Comparison of ENCODE assay signal across 2 cellular contexts in the genomic region with DNA sequence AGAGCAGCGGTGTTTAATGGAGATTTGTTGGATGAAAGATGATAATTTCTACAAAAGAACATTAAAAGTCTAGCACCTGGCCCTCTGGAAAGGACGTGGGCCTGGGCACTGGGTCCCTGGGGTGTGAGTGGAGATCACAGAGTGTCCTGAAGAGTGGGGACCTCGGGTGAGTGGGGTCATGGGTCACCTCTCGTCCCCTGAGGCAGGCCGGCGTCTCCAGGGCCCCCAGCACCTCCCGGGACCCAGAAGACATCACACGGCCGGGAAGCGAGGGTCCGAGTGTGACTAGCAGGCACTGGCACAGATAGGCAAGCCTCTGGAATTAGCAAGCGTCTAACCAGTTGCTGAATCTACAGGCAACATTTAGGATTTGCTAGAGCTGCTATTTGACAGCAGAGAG.
TF ChIP-seq lines count a peak whose summit lies in the region.

No MANE protein-coding gene starts in this region.

TF ChIP-seq in liver, 16 proteins besides CTCF, POLR2A, EP300 and RAD21 (continued from another document):
- TF ChIP-seq, protein P1, sequence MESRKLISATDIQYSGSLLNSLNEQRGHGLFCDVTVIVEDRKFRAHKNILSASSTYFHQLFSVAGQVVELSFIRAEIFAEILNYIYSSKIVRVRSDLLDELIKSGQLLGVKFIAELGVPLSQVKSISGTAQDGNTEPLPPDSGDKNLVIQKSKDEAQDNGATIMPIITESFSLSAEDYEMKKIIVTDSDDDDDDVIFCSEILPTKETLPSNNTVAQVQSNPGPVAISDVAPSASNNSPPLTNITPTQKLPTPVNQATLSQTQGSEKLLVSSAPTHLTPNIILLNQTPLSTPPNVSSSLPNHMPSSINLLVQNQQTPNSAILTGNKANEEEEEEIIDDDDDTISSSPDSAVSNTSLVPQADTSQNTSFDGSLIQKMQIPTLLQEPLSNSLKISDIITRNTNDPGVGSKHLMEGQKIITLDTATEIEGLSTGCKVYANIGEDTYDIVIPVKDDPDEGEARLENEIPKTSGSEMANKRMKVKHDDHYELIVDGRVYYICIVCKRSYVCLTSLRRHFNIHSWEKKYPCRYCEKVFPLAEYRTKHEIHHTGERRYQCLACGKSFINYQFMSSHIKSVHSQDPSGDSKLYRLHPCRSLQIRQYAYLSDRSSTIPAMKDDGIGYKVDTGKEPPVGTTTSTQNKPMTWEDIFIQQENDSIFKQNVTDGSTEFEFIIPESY (IDR thresholded peaks at IDR 0.05), result no peak
- TF ChIP-seq, protein P2, sequence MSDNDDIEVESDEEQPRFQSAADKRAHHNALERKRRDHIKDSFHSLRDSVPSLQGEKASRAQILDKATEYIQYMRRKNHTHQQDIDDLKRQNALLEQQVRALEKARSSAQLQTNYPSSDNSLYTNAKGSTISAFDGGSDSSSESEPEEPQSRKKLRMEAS (IDR thresholded peaks at IDR 0.05), result no peak
- TF ChIP-seq NR2F2 (IDR thresholded peaks at IDR 0.05), result no peak
- TF ChIP-seq TAF1 (conservative IDR thresholded peaks at IDR 0.05), result no peak
- TF ChIP-seq, protein P3, sequence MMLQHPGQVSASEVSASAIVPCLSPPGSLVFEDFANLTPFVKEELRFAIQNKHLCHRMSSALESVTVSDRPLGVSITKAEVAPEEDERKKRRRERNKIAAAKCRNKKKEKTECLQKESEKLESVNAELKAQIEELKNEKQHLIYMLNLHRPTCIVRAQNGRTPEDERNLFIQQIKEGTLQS (IDR thresholded peaks at IDR 0.05), result no peak
- no peak for TF ChIP-seq GABPA (IDR thresholded peaks at IDR 0.05 in 1 of 2, conservative IDR thresholded peaks at IDR 0.05 in 1 of 2)
- TF ChIP-seq RXRA (IDR thresholded peaks at IDR 0.05), result no peak
- no peak for TF ChIP-seq FOXA1 (IDR thresholded peaks at IDR 0.05)
- no peak for TF ChIP-seq FOXA2 (IDR thresholded peaks at IDR 0.05)
- TF ChIP-seq HNF4A (conservative IDR thresholded peaks at IDR 0.05), result no peak
- no peak for TF ChIP-seq HNF4G (IDR thresholded peaks at IDR 0.05)

TF ChIP-seq in HepG2, 621 proteins besides CTCF, POLR2A, EP300 and RAD21 (continued from another document):
- TF ChIP-seq, protein P4, sequence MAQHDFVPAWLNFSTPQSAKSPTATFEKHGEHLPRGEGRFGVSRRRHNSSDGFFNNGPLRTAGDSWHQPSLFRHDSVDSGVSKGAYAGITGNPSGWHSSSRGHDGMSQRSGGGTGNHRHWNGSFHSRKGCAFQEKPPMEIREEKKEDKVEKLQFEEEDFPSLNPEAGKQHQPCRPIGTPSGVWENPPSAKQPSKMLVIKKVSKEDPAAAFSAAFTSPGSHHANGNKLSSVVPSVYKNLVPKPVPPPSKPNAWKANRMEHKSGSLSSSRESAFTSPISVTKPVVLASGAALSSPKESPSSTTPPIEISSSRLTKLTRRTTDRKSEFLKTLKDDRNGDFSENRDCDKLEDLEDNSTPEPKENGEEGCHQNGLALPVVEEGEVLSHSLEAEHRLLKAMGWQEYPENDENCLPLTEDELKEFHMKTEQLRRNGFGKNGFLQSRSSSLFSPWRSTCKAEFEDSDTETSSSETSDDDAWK (CRISPR knock-in tag; IDR thresholded peaks at IDR 0.05), result no peak
- no peak for TF ChIP-seq ZNF562 (CRISPR knock-in tag; IDR thresholded peaks at IDR 0.05; ENCODE audit: borderline replicate concordance)
- TF ChIP-seq, protein P5, sequence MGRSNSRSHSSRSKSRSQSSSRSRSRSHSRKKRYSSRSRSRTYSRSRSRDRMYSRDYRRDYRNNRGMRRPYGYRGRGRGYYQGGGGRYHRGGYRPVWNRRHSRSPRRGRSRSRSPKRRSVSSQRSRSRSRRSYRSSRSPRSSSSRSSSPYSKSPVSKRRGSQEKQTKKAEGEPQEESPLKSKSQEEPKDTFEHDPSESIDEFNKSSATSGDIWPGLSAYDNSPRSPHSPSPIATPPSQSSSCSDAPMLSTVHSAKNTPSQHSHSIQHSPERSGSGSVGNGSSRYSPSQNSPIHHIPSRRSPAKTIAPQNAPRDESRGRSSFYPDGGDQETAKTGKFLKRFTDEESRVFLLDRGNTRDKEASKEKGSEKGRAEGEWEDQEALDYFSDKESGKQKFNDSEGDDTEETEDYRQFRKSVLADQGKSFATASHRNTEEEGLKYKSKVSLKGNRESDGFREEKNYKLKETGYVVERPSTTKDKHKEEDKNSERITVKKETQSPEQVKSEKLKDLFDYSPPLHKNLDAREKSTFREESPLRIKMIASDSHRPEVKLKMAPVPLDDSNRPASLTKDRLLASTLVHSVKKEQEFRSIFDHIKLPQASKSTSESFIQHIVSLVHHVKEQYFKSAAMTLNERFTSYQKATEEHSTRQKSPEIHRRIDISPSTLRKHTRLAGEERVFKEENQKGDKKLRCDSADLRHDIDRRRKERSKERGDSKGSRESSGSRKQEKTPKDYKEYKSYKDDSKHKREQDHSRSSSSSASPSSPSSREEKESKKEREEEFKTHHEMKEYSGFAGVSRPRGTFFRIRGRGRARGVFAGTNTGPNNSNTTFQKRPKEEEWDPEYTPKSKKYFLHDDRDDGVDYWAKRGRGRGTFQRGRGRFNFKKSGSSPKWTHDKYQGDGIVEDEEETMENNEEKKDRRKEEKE (IDR thresholded peaks at IDR 0.05), result no peak
- TF ChIP-seq, protein P6, sequence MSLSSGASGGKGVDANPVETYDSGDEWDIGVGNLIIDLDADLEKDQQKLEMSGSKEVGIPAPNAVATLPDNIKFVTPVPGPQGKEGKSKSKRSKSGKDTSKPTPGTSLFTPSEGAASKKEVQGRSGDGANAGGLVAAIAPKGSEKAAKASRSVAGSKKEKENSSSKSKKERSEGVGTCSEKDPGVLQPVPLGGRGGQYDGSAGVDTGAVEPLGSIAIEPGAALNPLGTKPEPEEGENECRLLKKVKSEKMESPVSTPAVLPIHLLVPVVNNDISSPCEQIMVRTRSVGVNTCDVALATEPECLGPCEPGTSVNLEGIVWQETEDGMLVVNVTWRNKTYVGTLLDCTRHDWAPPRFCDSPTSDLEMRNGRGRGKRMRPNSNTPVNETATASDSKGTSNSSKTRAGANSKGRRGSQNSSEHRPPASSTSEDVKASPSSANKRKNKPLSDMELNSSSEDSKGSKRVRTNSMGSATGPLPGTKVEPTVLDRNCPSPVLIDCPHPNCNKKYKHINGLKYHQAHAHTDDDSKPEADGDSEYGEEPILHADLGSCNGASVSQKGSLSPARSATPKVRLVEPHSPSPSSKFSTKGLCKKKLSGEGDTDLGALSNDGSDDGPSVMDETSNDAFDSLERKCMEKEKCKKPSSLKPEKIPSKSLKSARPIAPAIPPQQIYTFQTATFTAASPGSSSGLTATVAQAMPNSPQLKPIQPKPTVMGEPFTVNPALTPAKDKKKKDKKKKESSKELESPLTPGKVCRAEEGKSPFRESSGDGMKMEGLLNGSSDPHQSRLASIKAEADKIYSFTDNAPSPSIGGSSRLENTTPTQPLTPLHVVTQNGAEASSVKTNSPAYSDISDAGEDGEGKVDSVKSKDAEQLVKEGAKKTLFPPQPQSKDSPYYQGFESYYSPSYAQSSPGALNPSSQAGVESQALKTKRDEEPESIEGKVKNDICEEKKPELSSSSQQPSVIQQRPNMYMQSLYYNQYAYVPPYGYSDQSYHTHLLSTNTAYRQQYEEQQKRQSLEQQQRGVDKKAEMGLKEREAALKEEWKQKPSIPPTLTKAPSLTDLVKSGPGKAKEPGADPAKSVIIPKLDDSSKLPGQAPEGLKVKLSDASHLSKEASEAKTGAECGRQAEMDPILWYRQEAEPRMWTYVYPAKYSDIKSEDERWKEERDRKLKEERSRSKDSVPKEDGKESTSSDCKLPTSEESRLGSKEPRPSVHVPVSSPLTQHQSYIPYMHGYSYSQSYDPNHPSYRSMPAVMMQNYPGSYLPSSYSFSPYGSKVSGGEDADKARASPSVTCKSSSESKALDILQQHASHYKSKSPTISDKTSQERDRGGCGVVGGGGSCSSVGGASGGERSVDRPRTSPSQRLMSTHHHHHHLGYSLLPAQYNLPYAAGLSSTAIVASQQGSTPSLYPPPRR (CRISPR knock-in tag; IDR thresholded peaks at IDR 0.05; ENCODE audit: borderline replicate concordance), result no peak
- TF ChIP-seq NFIB (CRISPR knock-in tag; IDR thresholded peaks at IDR 0.05; ENCODE audit: borderline replicate concordance), result no peak
- TF ChIP-seq ZFP36L1 (CRISPR knock-in tag; IDR thresholded peaks at IDR 0.05), result no peak
- TF ChIP-seq, protein P7, sequence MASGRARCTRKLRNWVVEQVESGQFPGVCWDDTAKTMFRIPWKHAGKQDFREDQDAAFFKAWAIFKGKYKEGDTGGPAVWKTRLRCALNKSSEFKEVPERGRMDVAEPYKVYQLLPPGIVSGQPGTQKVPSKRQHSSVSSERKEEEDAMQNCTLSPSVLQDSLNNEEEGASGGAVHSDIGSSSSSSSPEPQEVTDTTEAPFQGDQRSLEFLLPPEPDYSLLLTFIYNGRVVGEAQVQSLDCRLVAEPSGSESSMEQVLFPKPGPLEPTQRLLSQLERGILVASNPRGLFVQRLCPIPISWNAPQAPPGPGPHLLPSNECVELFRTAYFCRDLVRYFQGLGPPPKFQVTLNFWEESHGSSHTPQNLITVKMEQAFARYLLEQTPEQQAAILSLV (CRISPR knock-in tag; IDR thresholded peaks at IDR 0.05; ENCODE audit: borderline replicate concordance), result no peak
- no peak for TF ChIP-seq SUZ12 (IDR thresholded peaks at IDR 0.05; ENCODE audit: low read depth, low read length)
- TF ChIP-seq ZFP62 (CRISPR knock-in tag; IDR thresholded peaks at IDR 0.05), result no peak
- TF ChIP-seq SP4 (CRISPR knock-in tag; IDR thresholded peaks at IDR 0.05), result no peak
- TF ChIP-seq, protein P8, sequence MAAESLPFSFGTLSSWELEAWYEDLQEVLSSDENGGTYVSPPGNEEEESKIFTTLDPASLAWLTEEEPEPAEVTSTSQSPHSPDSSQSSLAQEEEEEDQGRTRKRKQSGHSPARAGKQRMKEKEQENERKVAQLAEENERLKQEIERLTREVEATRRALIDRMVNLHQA (CRISPR knock-in tag; IDR thresholded peaks at IDR 0.05), result no peak
- no peak for TF ChIP-seq KLF11 (CRISPR knock-in tag; IDR thresholded peaks at IDR 0.05)
- TF ChIP-seq, protein P9, sequence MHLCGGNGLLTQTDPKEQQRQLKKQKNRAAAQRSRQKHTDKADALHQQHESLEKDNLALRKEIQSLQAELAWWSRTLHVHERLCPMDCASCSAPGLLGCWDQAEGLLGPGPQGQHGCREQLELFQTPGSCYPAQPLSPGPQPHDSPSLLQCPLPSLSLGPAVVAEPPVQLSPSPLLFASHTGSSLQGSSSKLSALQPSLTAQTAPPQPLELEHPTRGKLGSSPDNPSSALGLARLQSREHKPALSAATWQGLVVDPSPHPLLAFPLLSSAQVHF (CRISPR knock-in tag; IDR thresholded peaks at IDR 0.05), result no peak
- TF ChIP-seq NFYC (CRISPR knock-in tag; IDR thresholded peaks at IDR 0.05), result no peak
- TF ChIP-seq, protein P10, sequence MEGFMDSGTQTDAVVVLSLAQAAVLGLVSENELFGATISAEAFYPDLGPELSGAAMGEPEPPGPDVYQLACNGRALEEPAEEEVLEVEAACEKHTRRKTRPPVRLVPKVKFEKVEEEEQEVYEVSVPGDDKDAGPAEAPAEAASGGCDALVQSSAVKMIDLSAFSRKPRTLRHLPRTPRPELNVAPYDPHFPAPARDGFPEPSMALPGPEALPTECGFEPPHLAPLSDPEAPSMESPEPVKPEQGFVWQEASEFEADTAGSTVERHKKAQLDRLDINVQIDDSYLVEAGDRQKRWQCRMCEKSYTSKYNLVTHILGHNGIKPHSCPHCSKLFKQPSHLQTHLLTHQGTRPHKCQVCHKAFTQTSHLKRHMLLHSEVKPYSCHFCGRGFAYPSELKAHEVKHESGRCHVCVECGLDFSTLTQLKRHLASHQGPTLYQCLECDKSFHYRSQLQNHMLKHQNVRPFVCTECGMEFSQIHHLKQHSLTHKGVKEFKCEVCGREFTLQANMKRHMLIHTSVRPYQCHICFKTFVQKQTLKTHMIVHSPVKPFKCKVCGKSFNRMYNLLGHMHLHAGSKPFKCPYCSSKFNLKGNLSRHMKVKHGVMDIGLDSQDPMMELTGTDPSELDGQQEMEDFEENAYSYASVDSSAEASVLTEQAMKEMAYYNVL (CRISPR knock-in tag; IDR thresholded peaks at IDR 0.05; ENCODE audit: borderline replicate concordance), result no peak
- TF ChIP-seq KMT2B (CRISPR knock-in tag; IDR thresholded peaks at IDR 0.05), result no peak
- TF ChIP-seq ZNF792 (CRISPR knock-in tag; IDR thresholded peaks at IDR 0.05), result no peak
- no peak for TF ChIP-seq ISX (CRISPR knock-in tag; conservative IDR thresholded peaks at IDR 0.05)
